ENCODE assay signal across 5 cellular contexts in the genomic region with DNA sequence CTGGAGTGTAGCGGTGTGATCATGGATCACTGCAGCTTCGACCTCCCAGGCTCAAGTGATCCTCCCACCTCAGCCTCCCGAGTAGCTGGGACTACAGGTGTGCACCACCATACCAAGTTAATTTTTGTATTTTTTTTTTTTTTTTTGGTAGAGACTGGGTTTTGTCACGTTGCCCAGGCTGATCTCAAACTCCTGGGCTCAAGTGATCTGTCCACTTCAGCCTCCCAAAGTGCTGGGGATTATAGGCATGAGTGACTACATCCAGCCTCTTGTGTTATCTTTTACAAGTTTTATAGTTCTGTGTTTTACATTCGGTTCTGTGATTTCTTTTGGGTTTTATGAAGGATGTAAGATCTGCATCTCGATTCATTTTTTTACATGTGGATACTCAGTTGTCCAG. TPM values are rescaled to one million over a fixed set of nuclear protein-coding genes. Genes with fewer than 3 reads are reported as not detected.
"Had no signal": no experiment of that assay in that cellular context is flagged by ENCODE, and none has a peak within 500 bp of the region (broad histone marks: within the 10 kb centered on the region; RNA-seq: fewer than 3 reads in every experiment).

No MANE protein-coding gene starts in this region.

RNA-seq across cellular contexts. Expression of a gene that starts 52.0 kb away (rescaled TPM):
- total RNA-seq: OCI-LY7, PC-3, SJCRH30, SJSA1, T-cell had no signal
